ENCODE assay signal across 12 cellular contexts in the genomic region with DNA sequence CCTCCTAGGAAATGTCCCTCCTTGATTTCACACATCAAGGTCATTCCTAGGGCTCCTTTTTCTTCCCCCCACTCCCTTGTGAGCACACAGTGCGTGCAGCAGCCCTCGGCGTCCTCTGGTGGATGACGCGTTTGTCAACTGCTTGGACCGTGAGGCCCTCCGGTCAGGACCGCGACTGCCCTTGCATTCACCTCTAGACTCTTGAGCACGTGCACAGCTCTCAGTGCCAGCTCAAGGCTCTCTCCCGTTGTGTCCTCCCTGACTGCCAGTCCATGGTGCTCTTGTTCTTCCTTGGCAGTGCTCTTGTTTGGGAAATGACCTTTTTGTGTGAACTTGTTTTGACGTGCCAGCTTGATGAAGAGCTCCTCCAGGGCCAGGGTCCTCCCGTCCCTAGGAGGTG.
"Had no signal": no experiment of that assay in that cellular context is flagged by ENCODE, and none has a peak within 500 bp of the region (broad histone marks: within the 10 kb centered on the region; RNA-seq: fewer than 3 reads in every experiment).

No MANE protein-coding gene starts in this region.

- H3K36me3 ChIP-seq: breast epithelium, colonic mucosa, neutrophil, upper lobe of right lung had no signal

- DNase-seq: activated CD4-positive, alpha-beta T cell treated with anti-CD3 and anti-CD28 coated beads, Interleukin-2, amount 50 U/mL, for 1 hour; colonic mucosa; foreskin melanocyte; kidney glomerular epithelial cell; mammary epithelial cell; naive thymus-derived CD4-positive, alpha-beta T cell; stimulated activated CD4-positive, alpha-beta T cell treated with anti-CD3 and anti-CD28 coated beads, Interleukin-12 subunit alpha, Interleukin-12 subunit beta, amount 100 ng/mL, for 4 hours; stimulated activated naive CD4-positive, alpha-beta T cell had no signal

- H3K4me2 ChIP-seq: hepatocyte had no signal

- H3K27ac ChIP-seq: breast epithelium, colonic mucosa, hepatocyte, neutrophil, upper lobe of right lung had no signal

- H3K9me3 ChIP-seq: breast epithelium, colonic mucosa, neutrophil, upper lobe of right lung had no signal

- H3K27me3 ChIP-seq: breast epithelium, colonic mucosa, hepatocyte, upper lobe of right lung had no signal

- H3K4me3 ChIP-seq: breast epithelium, colonic mucosa, hepatocyte, upper lobe of right lung had no signal

- H3K4me1 ChIP-seq: breast epithelium, colonic mucosa had no signal

- ATAC-seq: naive thymus-derived CD4-positive, alpha-beta T cell; upper lobe of right lung had no signal

- H2AFZ ChIP-seq: hepatocyte had no signal
